Comparison of ENCODE assay signal across 19 cellular contexts in the genomic region with DNA sequence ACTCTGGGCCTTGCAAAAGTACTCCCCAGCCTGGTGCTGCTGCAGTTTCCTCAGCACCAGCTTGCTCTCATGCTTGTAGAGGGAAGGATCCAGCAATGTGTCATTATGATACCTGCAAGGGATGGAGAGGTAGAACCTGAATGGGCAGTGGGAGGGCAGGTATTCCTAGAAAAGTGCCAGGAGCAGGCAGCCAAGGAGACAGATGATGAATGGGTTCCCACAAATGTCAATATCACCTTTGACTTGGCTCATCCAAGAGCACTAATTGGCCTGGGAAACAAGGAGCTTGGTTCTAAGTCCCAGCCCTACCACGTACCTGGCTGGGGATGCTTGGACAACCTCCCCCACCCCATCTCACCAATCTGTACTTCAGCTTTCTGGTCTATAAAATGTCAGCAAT. TPM values are rescaled to one million over a fixed set of nuclear protein-coding genes. Genes with fewer than 3 reads are reported as not detected.
"Had no signal": no experiment of that assay in that cellular context is flagged by ENCODE, and none has a peak within 500 bp of the region (broad histone marks: within the 10 kb centered on the region; RNA-seq: fewer than 3 reads in every experiment).

No MANE protein-coding gene starts in this region.

- H3K36me3 ChIP-seq: ovary had no signal

- H3K4me1 Mint-ChIP-seq: naive thymus-derived CD8-positive, alpha-beta T cell; neural crest cell had no signal

- H3K9me3 ChIP-seq: mucosa of descending colon, ovary had no signal

- H3K27me3 Mint-ChIP-seq: dendritic cell treated with granulocyte-macrophage colony-stimulating factor and Interleukin-4, amounts not matched to agents 40 ng/mL and 50 ng/mL, for 4 days had no signal

- H3K27me3 ChIP-seq: hepatocyte, ovary had no signal

- H3K27ac ChIP-seq: hepatocyte, ovary had no signal

- DNase-seq: erythroblast; foreskin melanocyte; kidney glomerular epithelial cell; mammary epithelial cell; mucosa of descending colon; naive thymus-derived CD8-positive, alpha-beta T cell; nucleus accumbens; ovary; right cardiac atrium; stimulated activated CD4-positive, alpha-beta T cell treated with anti-CD3 and anti-CD28 coated beads, Interleukin-2, amount 100 ng/mL, for 48 hours; stimulated activated naive CD4-positive, alpha-beta T cell treated with Interleukin-2 at 50 U/mL for 16 hours; trophoblast cell had no signal

- H3K4me3 ChIP-seq: hepatocyte, mucosa of descending colon, ovary, smooth muscle cell had no signal

- FAIRE-seq: colon, islet of Langerhans had no signal

- H3K27ac Mint-ChIP-seq: dendritic cell treated with granulocyte-macrophage colony-stimulating factor and Interleukin-4, amounts not matched to agents 40 ng/mL and 50 ng/mL, for 4 days; naive thymus-derived CD8-positive, alpha-beta T cell; progenitor cell of endocrine pancreas had no signal

- H3K9me3 Mint-ChIP-seq: dendritic cell treated with granulocyte-macrophage colony-stimulating factor and Interleukin-4, amounts not matched to agents 40 ng/mL and 50 ng/mL, for 4 days; naive thymus-derived CD8-positive, alpha-beta T cell; neural crest cell had no signal

- H3K36me3 Mint-ChIP-seq: naive thymus-derived CD8-positive, alpha-beta T cell had no signal

- H3K4me2 ChIP-seq: hepatocyte, smooth muscle cell had no signal

- H3K4me3 Mint-ChIP-seq: dendritic cell treated with granulocyte-macrophage colony-stimulating factor and Interleukin-4, amounts not matched to agents 40 ng/mL and 50 ng/mL, for 4 days; naive thymus-derived CD8-positive, alpha-beta T cell; neural crest cell had no signal

- H2AFZ ChIP-seq: hepatocyte had no signal

- ATAC-seq: mucosa of descending colon; naive thymus-derived CD8-positive, alpha-beta T cell; right cardiac atrium had no signal

RNA-seq across cellular contexts. Expression of a gene that starts 9.4 kb away (rescaled TPM):
- total RNA-seq: mammary epithelial cell had no signal
- polyA plus RNA-seq: mammary epithelial cell had no signal
